ENCODE assay signal across 1 cellular context in the genomic region with DNA sequence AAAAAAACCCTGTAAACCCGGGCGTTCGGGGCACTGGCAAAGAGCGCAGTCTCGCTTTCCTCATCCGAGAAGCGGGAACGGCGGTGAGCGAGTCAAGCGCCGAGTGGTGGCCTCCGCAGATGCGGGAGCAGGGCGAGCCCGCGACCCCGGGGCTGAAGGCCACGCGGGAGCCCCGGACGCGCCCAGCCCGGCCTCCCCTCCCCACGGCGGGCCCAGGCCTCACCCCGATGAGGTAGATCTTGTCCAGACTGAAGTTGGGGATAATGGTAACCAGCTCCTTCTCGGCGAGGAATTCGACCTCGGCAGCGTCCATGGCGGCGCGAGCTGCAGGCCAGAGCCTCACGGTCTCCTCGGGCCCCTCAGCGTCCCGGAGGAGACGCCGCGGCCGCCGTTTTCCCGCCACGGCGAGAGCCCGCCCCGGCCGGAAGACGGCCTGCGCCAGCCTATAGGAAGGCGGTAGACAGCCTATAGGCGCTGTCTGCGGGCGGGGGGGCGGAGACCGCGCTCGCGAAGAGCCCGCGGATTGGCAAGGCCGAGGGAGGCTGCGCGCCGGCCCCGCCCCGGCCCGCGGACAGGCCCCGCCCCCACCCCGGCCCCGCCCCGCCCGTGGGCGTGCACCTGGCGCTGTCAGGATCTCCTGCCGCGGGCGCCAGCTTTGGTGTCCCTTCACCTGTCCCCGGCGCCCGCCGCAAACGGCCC.
TF ChIP-seq lines count a peak whose summit lies in the region.

A gene (minus strand): TSS at position 369 of the 699 bp plus-strand sequence. CDS start 56 bp downstream, at position 313.

TF ChIP-seq in A549, 52 proteins besides CTCF, POLR2A, EP300 and RAD21 (continued from another document):
- TF ChIP-seq TFCP2L1 (CRISPR knock-in tag; IDR thresholded peaks at IDR 0.05): no peak
- no peak for TF ChIP-seq EHMT2 (IDR thresholded peaks at IDR 0.05; ENCODE audit: low read depth)
- TF ChIP-seq, protein P1, sequence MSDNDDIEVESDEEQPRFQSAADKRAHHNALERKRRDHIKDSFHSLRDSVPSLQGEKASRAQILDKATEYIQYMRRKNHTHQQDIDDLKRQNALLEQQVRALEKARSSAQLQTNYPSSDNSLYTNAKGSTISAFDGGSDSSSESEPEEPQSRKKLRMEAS (IDR thresholded peaks at IDR 0.05): peak; percentile 92
